1 cellular context compared by ENCODE assay signal in the genomic region with DNA sequence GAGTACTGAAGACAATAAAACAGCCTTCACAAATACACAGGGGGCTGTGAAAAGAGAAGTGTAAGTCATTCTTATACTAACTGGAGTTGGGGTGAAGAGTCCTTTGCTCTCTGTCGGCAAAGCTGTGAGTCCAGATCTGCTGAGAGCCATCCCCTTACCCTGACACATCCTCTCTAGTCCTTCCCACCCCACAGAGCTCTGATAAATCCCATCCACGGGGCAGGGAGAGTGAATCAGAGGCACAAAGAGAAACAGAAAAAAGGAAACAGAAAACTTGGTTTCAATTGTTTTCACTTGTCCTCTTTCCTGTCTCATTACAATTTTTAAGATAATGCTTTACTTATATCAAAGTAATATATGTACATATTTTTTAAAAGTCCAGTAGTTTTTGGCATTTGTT.
TF ChIP-seq lines count a peak whose summit lies in the region.

No MANE protein-coding gene starts in this region.

TF ChIP-seq in GM12878, 131 proteins besides CTCF, POLR2A, EP300 and RAD21:
- no peak for TF ChIP-seq CBX3 (IDR thresholded peaks at IDR 0.05; ENCODE audit: borderline replicate concordance, low read depth)
